In the genomic region with DNA sequence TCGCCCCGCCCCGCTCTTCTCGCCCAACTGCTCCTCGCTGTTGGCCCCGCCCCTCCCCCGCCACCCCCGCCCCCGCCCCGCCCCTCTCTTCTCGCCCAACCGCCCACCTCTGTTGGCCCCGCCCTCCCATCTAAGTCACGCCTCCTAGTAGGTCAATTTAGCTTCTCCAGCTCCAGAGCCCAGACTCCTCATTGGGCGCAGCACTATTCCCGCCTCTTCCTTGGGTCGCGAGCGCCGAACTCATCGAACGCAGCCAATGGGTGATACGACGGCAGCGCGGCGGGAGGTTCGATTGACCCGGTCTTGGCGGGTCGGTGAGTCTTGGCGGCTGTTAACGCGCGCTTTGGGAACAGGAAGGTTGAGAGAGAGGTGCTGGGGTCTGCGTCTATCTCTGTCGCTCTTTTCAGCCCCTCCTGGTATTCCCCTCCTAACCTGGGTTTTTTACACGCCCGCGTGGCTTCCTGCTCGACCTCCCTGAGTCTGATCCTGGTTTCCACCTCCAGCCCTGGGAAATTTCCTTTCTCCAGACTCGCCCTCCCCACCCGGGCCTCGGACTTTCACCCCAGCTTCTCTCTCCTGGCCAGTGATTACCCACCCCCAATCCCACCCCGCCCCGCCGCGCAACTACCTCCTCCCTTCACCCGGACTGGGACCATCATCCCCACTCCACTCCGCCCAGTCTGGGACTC, we compare ENCODE assay signal across 8 cellular contexts. TPM values are rescaled to one million over a fixed set of nuclear protein-coding genes. Genes with fewer than 3 reads are reported as not detected.
A peak's percentile ranks its signal among the peaks of the same experiment; 100 is the strongest.
DNase-seq lines count a peak whose midpoint lies in the region; ATAC-seq and TF ChIP-seq lines count a peak whose summit lies in the region.

A gene (plus strand): TSS at position 331 of the 689 bp plus-strand sequence. CDS start 643 bp downstream, outside the sequence.

- no peaks in the 10 kb centered on the region for H3K9me3 Mint-ChIP-seq in chondrocyte (ENCODE audit: low read depth)

- H3K27me3 ChIP-seq in kidney epithelial cell (ENCODE audit: control insufficient read depth, insufficient read depth, low read length): no peaks in the 10 kb centered on the region

- DNase-seq in Ammon's horn (ENCODE audit: low spot score) (peak; percentile 99), GM19238 (ENCODE audit: insufficient read length, low spot score) (peak; percentile 94), NCI-H510A treated with DMSO at 0.1 percent for 48 hours (lab: John Stamatoyannopoulos, UW) (peak; percentile 99), chondrocyte (ENCODE audit: low spot score) (peak; percentile 99), kidney epithelial cell (ENCODE audit: low read depth) (peak; percentile 91)
- DNase-seq in activated CD4-positive, alpha-beta T cell treated with anti-CD3 and anti-CD28 coated beads for 1 hour: peak; percentile 92
- DNase-seq in stimulated activated CD4-positive, alpha-beta T cell treated with anti-CD3 and anti-CD28 coated beads, Interleukin-15, amount 100 ng/mL, for 48 hours (ENCODE audit: low read depth in 2 of 2): peak; percentile 97 to 98

- H3K36me3 ChIP-seq in kidney epithelial cell (ENCODE audit: control insufficient read depth, insufficient read depth, low read length): no peaks in the 10 kb centered on the region

- H3K4me1 Mint-ChIP-seq in chondrocyte (ENCODE audit: low read depth): peaks cover 20% of the 10 kb centered on the region

- H3K4me3 ChIP-seq in kidney epithelial cell (ENCODE audit: low read depth, low read length): peak within 1 kb of the TSS; percentile 69

- TF ChIP-seq CTCF in chondrocyte (IDR thresholded peaks at IDR 0.05) (no peak), kidney epithelial cell (IDR thresholded peaks at IDR 0.05; ENCODE audit: insufficient read depth, low read length, poor library complexity, severe bottlenecking) (no peak)

- no peaks in the 10 kb centered on the region for H3K27me3 Mint-ChIP-seq in chondrocyte (ENCODE audit: low read depth)

- peak; percentile 95 for ATAC-seq in HG03439 (IDR thresholded peaks at IDR 0.05; ENCODE audit: unreplicated experiment)

- peak within 1 kb of the TSS; percentile 98 for H3K27ac Mint-ChIP-seq in chondrocyte (ENCODE audit: unreplicated experiment)

- peak within 1 kb of the TSS; percentile 99 for H3K4me3 Mint-ChIP-seq in chondrocyte (ENCODE audit: unreplicated experiment)

- H3K36me3 Mint-ChIP-seq in chondrocyte (ENCODE audit: low read depth): no peaks in the 10 kb centered on the region

RNA-seq across cellular contexts. Expression of the gene that starts here (rescaled TPM):
- 2.6 to 9.9 TPM (median 2.7 TPM) in 3 replicates for total RNA-seq in chondrocyte
- total RNA-seq in kidney epithelial cell: 2.9 and 6.1 TPM in 2 replicates

Comparison
In these comparisons a context has a peak if more than half of its experiments do, and no peak if none do; other contexts are left out.
1. Peak in every context shown above with its lines: DNase-seq, ATAC-seq and H3K4me3 ChIP-seq.